ENCODE assay signal across 8 cellular contexts in genomic region chr11:65225284-65226102, GRCh38. TPM values are rescaled to one million over a fixed set of nuclear protein-coding genes. Genes with fewer than 3 reads are reported as not detected.
DNase-seq lines count a peak whose midpoint lies in the region; ATAC-seq and TF ChIP-seq lines count a peak whose summit lies in the region.

No MANE protein-coding gene starts in this region.

- peak overlapping the region; percentile 83 for H3K27ac Mint-ChIP-seq in Caco-2 (ENCODE audit: unreplicated experiment)

- TF ChIP-seq CTCF in Caco-2 (IDR thresholded peaks at IDR 0.05; ENCODE audit: insufficient read depth in 1 of 2, low read depth in 1 of 2, low read length in 1 of 2, severe bottlenecking in 1 of 2, unreplicated experiment in 1 of 2) (peak; percentile 67 to 68), mucosa of descending colon (IDR thresholded peaks at IDR 0.05) (no peak)

- ATAC-seq in mucosa of descending colon, result peak; percentile 80
- no peak for ATAC-seq in HG02981 (IDR thresholded peaks at IDR 0.05; ENCODE audit: unreplicated experiment)

- H3K4me1 ChIP-seq in Caco-2, result peaks cover 17% of the 10 kb centered on the region
- peaks cover 3% of the 10 kb centered on the region for H3K4me1 ChIP-seq in mucosa of descending colon (ENCODE audit: low read depth)

- intact Hi-C loops in Caco-2 (cut with micrococcal nuclease; ENCODE audit: unreplicated experiment), result loop anchor here (1.0 kb wide), 2 partner anchors 25 to 29 kb away; no protein-coding TSS in a partner anchor
- intact Hi-C loops in mucosa of descending colon (cut with DNase I, micrococcal nuclease), result no loop called here

- H3K27me3 ChIP-seq in Caco-2 (replicated peaks; ENCODE audit: control insufficient read depth, insufficient read depth, low read length), result no peaks in the 10 kb centered on the region

- H3K4me3 ChIP-seq in Caco-2 (ENCODE audit: low read depth, low read length), result peak overlapping the region; percentile 45
- no peak overlapping the region for H3K4me3 ChIP-seq in mucosa of descending colon

- DNase-seq in Caco-2, result peak; percentile 69 to 80
- DNase-seq in Kasumi-1 (lab: John Stamatoyannopoulos, UW), result peak; percentile 45 to 46
- DNase-seq in activated CD8-positive, alpha-beta memory T cell treated with anti-CD3 and anti-CD28 coated beads for 4 hours (ENCODE audit: low read depth in 2 of 2), result peak; percentile 11 to 30
- DNase-seq in epidermal melanocyte (ENCODE audit: insufficient read length, low spot score), result peak; percentile 50
- DNase-seq in mucosa of descending colon, result peak in 2 of 3 donors; percentile 56 to 57
- peak; percentile 33 for DNase-seq in stimulated activated CD8-positive, alpha-beta memory T cell treated with anti-CD3 and anti-CD28 coated beads, Interleukin-7, amount 100 ng/mL, for 24 hours (ENCODE audit: low read depth)
- no peak for DNase-seq in T1000 (lab: John Stamatoyannopoulos, UW)

- no peaks in the 10 kb centered on the region for H3K36me3 Mint-ChIP-seq in Caco-2 (ENCODE audit: insufficient read depth, unreplicated experiment)

- peaks cover 10% of the 10 kb centered on the region for H3K9me3 Mint-ChIP-seq in Caco-2 (ENCODE audit: unreplicated experiment)

- no peaks in the 10 kb centered on the region for H3K36me3 ChIP-seq in Caco-2 (ENCODE audit: control insufficient read depth, insufficient read depth, low read length)
- no peaks in the 10 kb centered on the region for H3K36me3 ChIP-seq in mucosa of descending colon (ENCODE audit: low read depth)

- POLR2A ChIA-PET in Caco-2 (lab: Charles Lee), result interaction anchor here (0.7 to 1.3 kb wide), 3 partner anchors 37 to 90 kb away, joined by 3 read pairs; no protein-coding TSS in a partner anchor

- peaks cover 9% of the 10 kb centered on the region for H3K4me1 Mint-ChIP-seq in Caco-2 (ENCODE audit: low read depth, unreplicated experiment)

- H3K9me3 ChIP-seq in Caco-2, result no peaks in the 10 kb centered on the region
- no peaks in the 10 kb centered on the region for H3K9me3 ChIP-seq in mucosa of descending colon

- CTCF ChIA-PET in Caco-2 (lab: Charles Lee), result interaction anchor here (0.6 to 2.7 kb wide), 23 partner anchors 11 to 381 kb away, joined by 3 to 27 read pairs (median 4); partner anchors contain the start of genes CAPN1, CDC42BPG, CDC42EP2 and POLA2

- H3K4me3 Mint-ChIP-seq in Caco-2 (ENCODE audit: unreplicated experiment), result peak overlapping the region; percentile 87

- H3K27me3 Mint-ChIP-seq in Caco-2 (ENCODE audit: insufficient read depth, unreplicated experiment), result no peaks in the 10 kb centered on the region

- TSS peak; percentile 33 for BruUV-seq in Caco-2 (replicated peaks; lab: Mats Ljungman, UMichigan)

RNA-seq across cellular contexts. Expression of gene POLA2, which starts 36.3 kb away (rescaled TPM):
- total RNA-seq in Caco-2 (2022) (23.2 and 25.3 TPM in 2 replicates), mucosa of descending colon (10 to 100 TPM in 2 of 3 donors, 1 to 10 TPM in 1; 8.9 to 14.4 (median 11.4) TPM)

RNA-seq across cellular contexts. Expression of gene CAPN1, which starts 43.8 kb away (rescaled TPM):
- total RNA-seq in Caco-2 (2022) (238 and 244 TPM in 2 replicates), mucosa of descending colon (100 to 1,000 TPM; 211 to 389 (median 271) TPM)

RNA-seq across cellular contexts. Expression of gene SPDYC, which starts 55.5 kb away (rescaled TPM):
- total RNA-seq in Caco-2 (2022), result not detected in 2 replicates
- total RNA-seq in mucosa of descending colon, result not detected
